ENCODE assay signal across 23 cellular contexts in the genomic region with DNA sequence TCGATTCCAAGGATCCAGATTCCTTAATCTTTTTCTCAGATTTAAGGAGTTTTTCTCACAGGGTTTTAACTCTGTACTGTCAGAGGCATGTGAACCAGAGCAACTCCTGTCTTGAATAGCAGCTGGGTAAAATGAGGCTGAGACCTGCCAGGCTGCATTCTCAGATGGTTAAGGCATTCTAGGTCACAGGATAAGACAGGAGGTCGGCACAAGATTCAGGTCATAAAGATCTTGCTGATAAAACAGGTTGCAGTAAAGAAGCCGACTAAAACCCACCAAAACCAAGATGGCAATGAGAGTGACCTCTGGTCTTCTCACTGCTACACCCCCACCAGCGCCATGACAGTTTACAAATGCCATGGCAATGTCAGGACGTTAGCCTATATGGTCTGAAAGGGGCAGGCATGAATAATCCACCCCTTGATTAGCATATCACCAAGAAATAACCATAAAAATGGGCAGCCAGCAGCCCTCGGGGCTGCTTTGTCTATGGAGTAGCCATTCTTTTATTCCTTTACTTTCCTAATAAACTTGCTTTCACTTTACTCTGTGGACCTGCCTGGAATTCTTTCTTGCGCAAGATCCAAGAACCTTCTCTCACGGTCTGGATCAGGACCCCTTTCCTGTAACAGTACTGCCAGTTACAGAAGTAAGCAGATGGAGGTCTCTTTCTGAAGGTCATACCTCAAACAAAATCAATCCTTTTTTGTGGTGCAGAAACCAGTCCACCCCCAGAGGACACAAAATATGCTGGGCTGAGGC.
A peak's percentile ranks its signal among the peaks of the same experiment; 100 is the strongest.
DNase-seq lines count a peak whose midpoint lies in the region; ATAC-seq, FAIRE-seq and TF ChIP-seq lines count a peak whose summit lies in the region.
"Had no signal": no experiment of that assay in that cellular context is flagged by ENCODE, and none has a peak within 500 bp of the region (broad histone marks: within the 10 kb centered on the region; RNA-seq: fewer than 3 reads in every experiment).

No MANE protein-coding gene starts in this region.

- peak overlapping the region; percentile 27 for H3K27ac Mint-ChIP-seq in Caco-2 (ENCODE audit: unreplicated experiment)
- H3K27ac Mint-ChIP-seq: activated CD8-positive, alpha-beta memory T cell treated with anti-CD3 and anti-CD28 coated beads, Interleukin-2, amount 10 ng/mL, durations not matched to agents 7 days and 5 days; CD4-positive, CD25-positive, alpha-beta regulatory T cell; IgD-negative memory B cell; stimulated activated memory B cell treated with anti-CD40 and anti-IgM and Interleukin-4, amounts not matched to agents 10 μg/mL and 1 μg/mL and 100 μg/mL, for 72 hours had no signal

- POLR2A ChIA-PET in Caco-2 (lab: Charles Lee) (no interaction called here), OCI-LY7 (lab: Charles Lee) (interaction anchor here (0.7 kb wide), 1 partner anchor 662 kb away, joined by 3 read pairs; no protein-coding TSS in a partner anchor)

- CTCF ChIA-PET in Caco-2 (lab: Charles Lee) (no interaction called here), OCI-LY7 (lab: Charles Lee; ENCODE audit: unreplicated experiment) (no interaction called here)

- no peaks in the 10 kb centered on the region for H3K27me3 Mint-ChIP-seq in Caco-2 (ENCODE audit: insufficient read depth, unreplicated experiment)
- H3K27me3 Mint-ChIP-seq: activated CD8-positive, alpha-beta memory T cell treated with anti-CD3 and anti-CD28 coated beads, Interleukin-2, amount 10 ng/mL, durations not matched to agents 7 days and 5 days; CD4-positive, CD25-positive, alpha-beta regulatory T cell; IgD-negative memory B cell; stimulated activated memory B cell treated with anti-CD40 and anti-IgM and Interleukin-4, amounts not matched to agents 10 μg/mL and 1 μg/mL and 100 μg/mL, for 72 hours had no signal

- peaks cover 4% of the 10 kb centered on the region; the same call in 1 of the 2 replicates for H3K9me2 ChIP-seq in OCI-LY7 (ENCODE audit: insufficient read depth, low read length)

- ATAC-seq in GM19395 (IDR thresholded peaks at IDR 0.05; ENCODE audit: unreplicated experiment) (no peak), GM18909 (IDR thresholded peaks at IDR 0.05; ENCODE audit: poor library complexity, unreplicated experiment) (no peak)
- ATAC-seq: activated CD8-positive, alpha-beta memory T cell treated with anti-CD3 and anti-CD28 coated beads, Interleukin-2, amount 10 ng/mL, durations not matched to agents 7 days and 5 days; left lung; stimulated activated memory B cell treated with anti-CD40 and anti-IgM and Interleukin-4, amounts not matched to agents 10 μg/mL and 1 μg/mL and 100 μg/mL, for 72 hours had no signal

- peak; percentile 40 to 57 for DNase-seq in Caco-2
- DNase-seq in adipocyte (ENCODE audit: low read depth), result no peak
- no peak for DNase-seq in keratinocyte (ENCODE audit: low read depth, low spot score)
- no peak for DNase-seq in NCI-H2227 treated with DMSO at 0.1 percent for 48 hours (lab: John Stamatoyannopoulos, UW)
- DNase-seq in OCI-LY7 (ENCODE audit: low spot score), result no peak
- DNase-seq: activated CD4-positive, alpha-beta T cell treated with anti-CD3 and anti-CD28 coated beads for 1 hour; activated CD8-positive, alpha-beta memory T cell treated with anti-CD3 and anti-CD28 coated beads, Interleukin-2, amount 10 ng/mL, durations not matched to agents 7 days and 5 days; anterior cingulate cortex; CD4-positive, CD25-positive, alpha-beta regulatory T cell; cerebellar nuclear complex; DMS79; hypothalamus; left lung; NCI-H2081; NCI-H526 treated with DMSO at 0.1 percent for 48 hours; T-helper 9 cell had no signal

- H3K4me1 Mint-ChIP-seq in Caco-2 (ENCODE audit: low read depth, unreplicated experiment), result peaks cover 42% of the 10 kb centered on the region
- H3K4me1 Mint-ChIP-seq: CD4-positive, CD25-positive, alpha-beta regulatory T cell; IgD-negative memory B cell; stimulated activated memory B cell treated with anti-CD40 and anti-IgM and Interleukin-4, amounts not matched to agents 10 μg/mL and 1 μg/mL and 100 μg/mL, for 72 hours had no signal

- TF ChIP-seq CTCF in Caco-2 (IDR thresholded peaks at IDR 0.05; ENCODE audit: insufficient read depth in 1 of 2, low read depth in 1 of 2, low read length in 1 of 2, severe bottlenecking in 1 of 2, unreplicated experiment in 1 of 2) (no peak), keratinocyte (optimal IDR thresholded peaks at IDR 0.05 in 1 of 3, IDR thresholded peaks at IDR 0.05 in 1 of 3, conservative IDR thresholded peaks at IDR 0.05 in 1 of 3; ENCODE audit: extremely low read depth in 1 of 3, insufficient read depth in 2 of 3, low read length in 3 of 3) (no peak), OCI-LY7 (conservative IDR thresholded peaks at IDR 0.05; ENCODE audit: low read length) (no peak)

- H3K9me3 ChIP-seq in Caco-2 (no peaks in the 10 kb centered on the region), adipocyte (ENCODE audit: control insufficient read depth, low read length) (no peaks in the 10 kb centered on the region), keratinocyte (ENCODE audit: control insufficient read depth, low read depth, low read length) (no peaks in the 10 kb centered on the region), OCI-LY7 (ENCODE audit: low read length) (no peaks in the 10 kb centered on the region)
- H3K9me3 ChIP-seq: left lung, SJSA1 had no signal

- dilution Hi-C loops in keratinocyte (cut with MboI; ENCODE audit: extremely low pct_ligation_motif_present, low sequenced_read_pairs), result no loop called here

- H3K79me2 ChIP-seq in keratinocyte (ENCODE audit: control insufficient read depth, insufficient read depth, low read length) (no peaks in the 10 kb centered on the region), OCI-LY7 (ENCODE audit: insufficient read depth, low read depth, low read length) (no peaks in the 10 kb centered on the region)
- H3K79me2 ChIP-seq: parathyroid adenoma had no signal

- no peak overlapping the region for H3K4me3 Mint-ChIP-seq in Caco-2 (ENCODE audit: unreplicated experiment)
- H3K4me3 Mint-ChIP-seq: activated CD8-positive, alpha-beta memory T cell treated with anti-CD3 and anti-CD28 coated beads, Interleukin-2, amount 10 ng/mL, durations not matched to agents 7 days and 5 days; CD4-positive, CD25-positive, alpha-beta regulatory T cell; IgD-negative memory B cell; stimulated activated memory B cell treated with anti-CD40 and anti-IgM and Interleukin-4, amounts not matched to agents 10 μg/mL and 1 μg/mL and 100 μg/mL, for 72 hours had no signal

- no peaks in the 10 kb centered on the region for H3K36me3 Mint-ChIP-seq in Caco-2 (ENCODE audit: insufficient read depth, unreplicated experiment)

- H3K9ac ChIP-seq in adipocyte (ENCODE audit: low read length) (peak overlapping the region; percentile 42), keratinocyte (ENCODE audit: control insufficient read depth, extremely low read depth, insufficient read depth, low read length) (no peak overlapping the region), rectal smooth muscle tissue (ENCODE audit: low read length) (no peak overlapping the region)
- H3K9ac ChIP-seq: parathyroid adenoma had no signal

- no peaks in the 10 kb centered on the region for H3K27me3 ChIP-seq in Caco-2 (replicated peaks; ENCODE audit: control insufficient read depth, insufficient read depth, low read length)
- H3K27me3 ChIP-seq in adipocyte (replicated peaks; ENCODE audit: control insufficient read depth, insufficient read depth, low read length), result no peaks in the 10 kb centered on the region
- no peaks in the 10 kb centered on the region for H3K27me3 ChIP-seq in keratinocyte (ENCODE audit: control insufficient read depth, extremely low read depth, insufficient read depth, low read length)
- H3K27me3 ChIP-seq in rectal smooth muscle tissue (ENCODE audit: control insufficient read depth, insufficient read depth, low read length), result no peaks in the 10 kb centered on the region
- H3K27me3 ChIP-seq: left lung, SJSA1 had no signal

- H2AFZ ChIP-seq in keratinocyte (ENCODE audit: control insufficient read depth, low read length) (no peak overlapping the region), OCI-LY7 (ENCODE audit: low read length) (no peak overlapping the region)
- H2AFZ ChIP-seq: parathyroid adenoma had no signal

- no peaks in the 10 kb centered on the region for H4K20me1 ChIP-seq in keratinocyte (ENCODE audit: control insufficient read depth, extremely low read depth, insufficient read depth, low read length)
- H4K20me1 ChIP-seq in OCI-LY7 (ENCODE audit: insufficient read depth, low read length), result no peaks in the 10 kb centered on the region

- peaks cover 38% of the 10 kb centered on the region for H3K4me1 ChIP-seq in Caco-2
- peaks cover 22% of the 10 kb centered on the region for H3K4me1 ChIP-seq in adipocyte (ENCODE audit: control insufficient read depth, insufficient read depth, low read length)
- no peaks in the 10 kb centered on the region for H3K4me1 ChIP-seq in keratinocyte (ENCODE audit: control insufficient read depth, extremely low read depth, insufficient read depth, low read length)
- H3K4me1 ChIP-seq in rectal smooth muscle tissue (ENCODE audit: control insufficient read depth, insufficient read depth, low read length), result peaks cover 23% of the 10 kb centered on the region
- H3K4me1 ChIP-seq in OCI-LY7 (ENCODE audit: insufficient read depth, low read length, poor library complexity, severe bottlenecking), result no peaks in the 10 kb centered on the region

- FAIRE-seq in keratinocyte (lab: Jason Lieb, UNC), result peak; percentile 20

- H3K4me2 ChIP-seq in keratinocyte (ENCODE audit: control insufficient read depth, extremely low read depth, insufficient read depth, low read depth, low read length) (no peak overlapping the region), OCI-LY7 (ENCODE audit: low read length) (no peak overlapping the region)

- BruUV-seq in Caco-2 (replicated peaks; lab: Mats Ljungman, UMichigan), result no TSS peak
- no TSS peak for BruUV-seq in OCI-LY7 (replicated peaks; lab: Mats Ljungman, UMichigan)

- intact Hi-C loops in Caco-2 (cut with micrococcal nuclease; ENCODE audit: unreplicated experiment), result no loop called here
- intact Hi-C loops in OCI-LY7 (cut with micrococcal nuclease; ENCODE audit: unreplicated experiment), result no loop called here

- H3K4me3 ChIP-seq in Caco-2 (ENCODE audit: low read depth, low read length), result no peak overlapping the region
- H3K4me3 ChIP-seq in adipocyte (ENCODE audit: low read length), result no peak overlapping the region
- no peak overlapping the region for H3K4me3 ChIP-seq in keratinocyte (ENCODE audit: control insufficient read depth in 2 of 3, extremely low read depth in 1 of 3, insufficient read depth in 2 of 3, low read depth in 1 of 3, low read length in 3 of 3)
- H3K4me3 ChIP-seq in rectal smooth muscle tissue (ENCODE audit: low read length), result peak overlapping the region; percentile 52
- H3K4me3 ChIP-seq in OCI-LY7 (ENCODE audit: low read depth, low read length, poor library complexity, severe bottlenecking), result no peak overlapping the region
- H3K4me3 ChIP-seq: left lung, SJSA1 had no signal

- no peaks in the 10 kb centered on the region for H3K9me3 Mint-ChIP-seq in Caco-2 (ENCODE audit: unreplicated experiment)
- H3K9me3 Mint-ChIP-seq: CD4-positive, CD25-positive, alpha-beta regulatory T cell; IgD-negative memory B cell; stimulated activated memory B cell treated with anti-CD40 and anti-IgM and Interleukin-4, amounts not matched to agents 10 μg/mL and 1 μg/mL and 100 μg/mL, for 72 hours had no signal

- H3K27ac ChIP-seq in keratinocyte (ENCODE audit: control insufficient read depth, insufficient read depth, low read length) (no peak overlapping the region), rectal smooth muscle tissue (ENCODE audit: low read depth, low read length) (peak overlapping the region; percentile 62), OCI-LY7 (ENCODE audit: low read depth, low read length, poor library complexity, severe bottlenecking) (no peak overlapping the region)
- H3K27ac ChIP-seq: left lung, parathyroid adenoma, SJSA1 had no signal

- H3K36me3 ChIP-seq in Caco-2 (ENCODE audit: control insufficient read depth, insufficient read depth, low read length) (no peaks in the 10 kb centered on the region), adipocyte (ENCODE audit: control insufficient read depth, insufficient read depth, low read length, severe bottlenecking) (no peaks in the 10 kb centered on the region), keratinocyte (ENCODE audit: control insufficient read depth in 2 of 2, extremely low read depth in 1 of 2, insufficient read depth in 2 of 2, low read length in 2 of 2) (no peaks in the 10 kb centered on the region), rectal smooth muscle tissue (ENCODE audit: control insufficient read depth, insufficient read depth, low read length) (no peaks in the 10 kb centered on the region), OCI-LY7 (ENCODE audit: insufficient read depth, low read length) (no peaks in the 10 kb centered on the region)
- H3K36me3 ChIP-seq: left lung, SJSA1 had no signal

- no peaks in the 10 kb centered on the region for H3K9me1 ChIP-seq in keratinocyte (ENCODE audit: control insufficient read depth, extremely low read depth, insufficient read depth, low read length)

Comparison
In these comparisons a context has a peak if more than half of its experiments do, and no peak if none do; other contexts are left out.
1. DNase-seq: peak in Caco-2 (2 of 2); none in adipocyte (single experiment), keratinocyte (single experiment), NCI-H2227 treated with DMSO at 0.1 percent for 48 hours (single experiment) and OCI-LY7 (single experiment).